Comparison of ENCODE assay signal across 23 cellular contexts in the genomic region with DNA sequence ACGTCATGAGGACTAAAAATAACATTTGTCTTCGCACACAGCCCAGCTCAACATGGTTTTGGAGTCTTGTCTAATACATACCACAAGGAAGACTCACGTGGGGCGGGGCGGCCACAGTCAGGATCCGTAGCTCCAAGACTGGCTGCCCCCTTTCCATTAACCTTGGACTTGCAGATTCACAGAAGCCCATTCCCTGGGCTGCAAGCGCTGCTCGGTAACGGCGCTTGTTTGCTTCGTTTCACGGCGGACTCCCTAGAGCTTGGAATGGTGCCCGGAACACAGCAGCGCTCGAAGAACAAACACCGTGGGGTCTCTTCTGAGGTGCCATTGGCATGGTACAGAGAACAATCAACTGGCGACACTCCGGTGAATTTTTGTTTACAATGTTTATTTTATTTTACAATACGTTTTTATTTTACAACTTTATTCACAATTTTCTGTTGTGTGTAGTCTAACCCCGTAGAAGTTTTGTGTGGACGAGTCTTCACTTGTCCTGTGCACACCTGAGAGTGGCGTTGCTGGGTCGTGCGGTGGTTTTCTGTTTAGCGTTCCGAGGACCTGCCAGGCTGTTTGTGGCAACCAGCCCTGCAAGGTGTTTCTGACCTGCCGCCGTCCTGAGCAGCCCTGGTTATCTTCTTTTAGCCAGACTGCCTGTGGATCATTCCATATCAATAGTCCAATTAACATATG.
DNase-seq lines count a peak whose midpoint lies in the region; ATAC-seq and TF ChIP-seq lines count a peak whose summit lies in the region.
"Had no signal": no experiment of that assay in that cellular context is flagged by ENCODE, and none has a peak within 500 bp of the region (broad histone marks: within the 10 kb centered on the region; RNA-seq: fewer than 3 reads in every experiment).

No MANE protein-coding gene starts in this region.

- WGBS in body of pancreas, 2 donors, result 60 to 72% methylated on average over 29 of the region's 29 CpGs
- 83 to 86% (median 86%) methylated on average over 29 of the region's 29 CpGs for WGBS in psoas muscle, 3 donors

- H3K36me3 Mint-ChIP-seq in T-helper 17 cell (ENCODE audit: low read depth), result no peaks in the 10 kb centered on the region
- no peaks in the 10 kb centered on the region for H3K36me3 Mint-ChIP-seq in T-cell
- H3K36me3 Mint-ChIP-seq: activated naive CD8-positive, alpha-beta T cell treated with anti-CD3 and anti-CD28 coated beads for 36 hours; naive B cell had no signal

- no peak overlapping the region for H3K4me3 Mint-ChIP-seq in T-helper 17 cell
- no peak overlapping the region for H3K4me3 Mint-ChIP-seq in T-cell
- H3K4me3 Mint-ChIP-seq: activated naive CD8-positive, alpha-beta T cell treated with anti-CD3 and anti-CD28 coated beads for 36 hours; activated T-helper 1 cell treated with anti-CD3 and anti-CD28 coated beads, Interleukin-12 subunit alpha, Interleukin-12 subunit beta, Interleukin-2, Interleukin-4 antibody, amounts not matched to agents 30 ng/mL and 10 ng/mL and 1 ng/mL, durations not matched to agents 14 hours and 24 hours and 36 hours; CD8-positive, alpha-beta memory T cell; naive B cell; T-helper 2 cell treated with Interferon-gamma antibody and Interleukin-4, amounts not matched to agents 5 μg/mL and 100 μg/mL, for 36 hours had no signal

- peak; percentile 82 for DNase-seq in DMS153 (lab: John Stamatoyannopoulos, UW)
- DNase-seq in NCI-H1105 treated with DMSO at 0.1 percent for 48 hours (lab: John Stamatoyannopoulos, UW), result peak; percentile 76
- DNase-seq in NCI-H510A treated with DMSO at 0.1 percent for 48 hours (lab: John Stamatoyannopoulos, UW), result peak; percentile 81
- peak; percentile 18 to 70 (median 48) for DNase-seq in body of pancreas
- DNase-seq in psoas muscle, result no peak
- DNase-seq in T-helper 17 cell, result no peak
- no peak for DNase-seq in T-cell
- DNase-seq in nucleus accumbens (lab: John Stamatoyannopoulos, UW), result no peak
- DNase-seq: activated CD4-positive, CD25-positive, alpha-beta regulatory T cell treated with anti-CD3 and anti-CD28 coated beads, Interleukin-2, amount 50 U/mL, for 72 hours; activated naive CD8-positive, alpha-beta T cell treated with anti-CD3 and anti-CD28 coated beads for 36 hours; brain microvascular endothelial cell; CD8-positive, alpha-beta memory T cell; colonic mucosa; hippocampal formation; Kasumi-1; mammary epithelial cell; naive B cell; NCI-H187; stimulated activated CD4-positive, alpha-beta T cell treated with anti-CD3 and anti-CD28 coated beads, Interleukin-2, amount 100 ng/mL, for 48 hours; stomach; upper lobe of right lung had no signal

- no peaks in the 10 kb centered on the region for H3K9me3 Mint-ChIP-seq in T-cell
- H3K9me3 Mint-ChIP-seq: activated naive CD8-positive, alpha-beta T cell treated with anti-CD3 and anti-CD28 coated beads for 36 hours; activated T-helper 1 cell treated with anti-CD3 and anti-CD28 coated beads, Interleukin-12 subunit alpha, Interleukin-12 subunit beta, Interleukin-2, Interleukin-4 antibody, amounts not matched to agents 30 ng/mL and 10 ng/mL and 1 ng/mL, durations not matched to agents 14 hours and 24 hours and 36 hours; CD8-positive, alpha-beta memory T cell; T-helper 2 cell treated with Interferon-gamma antibody and Interleukin-4, amounts not matched to agents 5 μg/mL and 100 μg/mL, for 36 hours had no signal

- H3K27ac ChIP-seq in body of pancreas (peak overlapping the region in 3 of 4 donors; percentile 12 to 42 (median 41)), psoas muscle (no peak overlapping the region)
- H3K27ac ChIP-seq: brain microvascular endothelial cell, colonic mucosa, stomach, upper lobe of right lung had no signal

- H3K27ac Mint-ChIP-seq in T-helper 17 cell (no peak overlapping the region), T-cell (no peak overlapping the region)
- H3K27ac Mint-ChIP-seq: activated naive CD8-positive, alpha-beta T cell treated with anti-CD3 and anti-CD28 coated beads for 36 hours; activated T-helper 1 cell treated with anti-CD3 and anti-CD28 coated beads, Interleukin-12 subunit alpha, Interleukin-12 subunit beta, Interleukin-2, Interleukin-4 antibody, amounts not matched to agents 30 ng/mL and 10 ng/mL and 1 ng/mL, durations not matched to agents 14 hours and 24 hours and 36 hours; CD8-positive, alpha-beta memory T cell; naive B cell; T-helper 2 cell treated with Interferon-gamma antibody and Interleukin-4, amounts not matched to agents 5 μg/mL and 100 μg/mL, for 36 hours had no signal

- ATAC-seq in body of pancreas (peak; percentile 52), psoas muscle (no peak), T-helper 17 cell (no peak), T-cell (replicated peaks in 1 of 4) (no peak)
- ATAC-seq: upper lobe of right lung had no signal

- H3K27me3 Mint-ChIP-seq in T-helper 17 cell (peaks cover 29% of the 10 kb centered on the region), T-cell (peaks cover 15 to 18% of the 10 kb centered on the region in 2 donors)

- CTCF ChIA-PET in T-cell (lab: Charles Lee), result no interaction called here

- H3K4me1 Mint-ChIP-seq in T-helper 17 cell (peaks cover 2% of the 10 kb centered on the region), T-cell (no peaks in the 10 kb centered on the region)
- H3K4me1 Mint-ChIP-seq: activated naive CD8-positive, alpha-beta T cell treated with anti-CD3 and anti-CD28 coated beads for 36 hours; CD8-positive, alpha-beta memory T cell; naive B cell had no signal

- H3K36me3 ChIP-seq in body of pancreas (replicated peaks in 1 of 2; ENCODE audit: insufficient read depth in 1 of 2, low read depth in 2 of 2) (no peaks in the 10 kb centered on the region), psoas muscle (ENCODE audit: insufficient read depth in 1 of 2, low read depth in 1 of 2) (no peaks in the 10 kb centered on the region)
- H3K36me3 ChIP-seq: brain microvascular endothelial cell, colonic mucosa, stomach, upper lobe of right lung had no signal

- H3K27me3 ChIP-seq in body of pancreas (no peaks in the 10 kb centered on the region), psoas muscle (ENCODE audit: insufficient read depth in 3 of 3, low read length in 2 of 3) (peaks cover 0 to 2% (median 0%) of the 10 kb centered on the region in 3 donors)
- H3K27me3 ChIP-seq: brain microvascular endothelial cell, colonic mucosa, upper lobe of right lung had no signal

- TF ChIP-seq CTCF in body of pancreas (IDR thresholded peaks at IDR 0.05) (no peak), psoas muscle (IDR thresholded peaks at IDR 0.05) (no peak)

- H3K9me3 ChIP-seq in body of pancreas, result no peaks in the 10 kb centered on the region
- H3K9me3 ChIP-seq in psoas muscle, result no peaks in the 10 kb centered on the region
- no peaks in the 10 kb centered on the region for H3K9me3 ChIP-seq in T-helper 17 cell (ENCODE audit: control insufficient read depth, low read length, poor library complexity, severe bottlenecking)
- H3K9me3 ChIP-seq: colonic mucosa, stomach, upper lobe of right lung had no signal

- POLR2A ChIA-PET in T-cell (lab: Charles Lee), result no interaction called here

- H3K4me1 ChIP-seq in body of pancreas, result no peaks in the 10 kb centered on the region
- no peaks in the 10 kb centered on the region for H3K4me1 ChIP-seq in psoas muscle
- H3K4me1 ChIP-seq: colonic mucosa, stomach, upper lobe of right lung had no signal

- intact Hi-C loops in body of pancreas (cut with DNase I), result no loop called here
- intact Hi-C loops in psoas muscle (cut with DNase I), result no loop called here

- H3K4me3 ChIP-seq in body of pancreas, result no peak overlapping the region
- no peak overlapping the region for H3K4me3 ChIP-seq in psoas muscle
- H3K4me3 ChIP-seq: colonic mucosa, stomach, upper lobe of right lung had no signal

- TF ChIP-seq POLR2A in body of pancreas (IDR thresholded peaks at IDR 0.05), result no peak

Comparison
In these comparisons a context has a peak if more than half of its experiments do, and no peak if none do; other contexts are left out.
1. DNase-seq: peak in DMS153 (single experiment), NCI-H1105 treated with DMSO at 0.1 percent for 48 hours (single experiment), NCI-H510A treated with DMSO at 0.1 percent for 48 hours (single experiment) and body of pancreas (4 of 4); none in psoas muscle (0 of 2), T-helper 17 cell (0 of 3), T-cell (0 of 34) and nucleus accumbens (0 of 56).